2 cellular contexts compared by ENCODE assay signal in the genomic region with DNA sequence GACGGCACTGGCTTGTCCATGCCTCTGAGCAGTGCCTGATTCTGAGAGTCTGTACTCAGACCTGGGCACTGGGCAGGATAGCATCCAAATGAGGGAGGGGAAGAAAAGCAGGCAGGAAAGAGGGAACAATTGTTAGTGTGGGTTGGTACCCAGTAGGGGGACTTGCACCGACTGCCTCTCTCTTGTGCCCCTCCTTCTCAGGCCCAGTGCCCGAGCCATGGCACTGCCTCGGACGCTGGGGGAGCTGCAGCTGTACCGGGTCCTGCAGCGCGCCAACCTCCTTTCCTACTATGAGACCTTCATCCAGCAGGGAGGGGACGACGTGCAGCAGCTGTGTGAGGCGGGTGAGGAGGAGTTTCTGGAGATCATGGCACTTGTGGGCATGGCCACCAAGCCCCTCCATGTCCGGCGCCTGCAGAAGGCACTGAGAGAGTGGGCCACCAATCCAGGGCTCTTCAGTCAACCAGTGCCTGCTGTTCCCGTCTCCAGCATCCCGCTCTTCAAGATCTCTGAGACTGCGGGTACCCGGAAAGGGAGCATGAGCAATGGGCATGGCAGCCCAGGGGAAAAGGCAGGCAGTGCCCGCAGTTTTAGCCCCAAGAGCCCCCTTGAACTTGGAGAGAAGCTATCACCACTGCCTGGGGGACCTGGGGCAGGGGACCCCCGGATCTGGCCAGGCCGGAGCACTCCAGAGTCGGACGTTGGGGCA.
TF ChIP-seq lines count a peak whose summit lies in the region.

No MANE protein-coding gene starts in this region.

TF ChIP-seq in K562, 482 proteins besides CTCF, POLR2A, EP300 and RAD21:
- TF ChIP-seq, protein P1, sequence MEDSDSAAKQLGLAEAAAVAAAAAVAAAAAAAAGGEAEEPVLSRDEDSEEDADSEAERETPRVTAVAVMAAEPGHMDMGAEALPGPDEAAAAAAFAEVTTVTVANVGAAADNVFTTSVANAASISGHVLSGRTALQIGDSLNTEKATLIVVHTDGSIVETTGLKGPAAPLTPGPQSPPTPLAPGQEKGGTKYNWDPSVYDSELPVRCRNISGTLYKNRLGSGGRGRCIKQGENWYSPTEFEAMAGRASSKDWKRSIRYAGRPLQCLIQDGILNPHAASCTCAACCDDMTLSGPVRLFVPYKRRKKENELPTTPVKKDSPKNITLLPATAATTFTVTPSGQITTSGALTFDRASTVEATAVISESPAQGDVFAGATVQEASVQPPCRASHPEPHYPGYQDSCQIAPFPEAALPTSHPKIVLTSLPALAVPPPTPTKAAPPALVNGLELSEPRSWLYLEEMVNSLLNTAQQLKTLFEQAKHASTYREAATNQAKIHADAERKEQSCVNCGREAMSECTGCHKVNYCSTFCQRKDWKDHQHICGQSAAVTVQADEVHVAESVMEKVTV (CRISPR knock-in tag; IDR thresholded peaks at IDR 0.05): no peak
- TF ChIP-seq, protein P2, sequence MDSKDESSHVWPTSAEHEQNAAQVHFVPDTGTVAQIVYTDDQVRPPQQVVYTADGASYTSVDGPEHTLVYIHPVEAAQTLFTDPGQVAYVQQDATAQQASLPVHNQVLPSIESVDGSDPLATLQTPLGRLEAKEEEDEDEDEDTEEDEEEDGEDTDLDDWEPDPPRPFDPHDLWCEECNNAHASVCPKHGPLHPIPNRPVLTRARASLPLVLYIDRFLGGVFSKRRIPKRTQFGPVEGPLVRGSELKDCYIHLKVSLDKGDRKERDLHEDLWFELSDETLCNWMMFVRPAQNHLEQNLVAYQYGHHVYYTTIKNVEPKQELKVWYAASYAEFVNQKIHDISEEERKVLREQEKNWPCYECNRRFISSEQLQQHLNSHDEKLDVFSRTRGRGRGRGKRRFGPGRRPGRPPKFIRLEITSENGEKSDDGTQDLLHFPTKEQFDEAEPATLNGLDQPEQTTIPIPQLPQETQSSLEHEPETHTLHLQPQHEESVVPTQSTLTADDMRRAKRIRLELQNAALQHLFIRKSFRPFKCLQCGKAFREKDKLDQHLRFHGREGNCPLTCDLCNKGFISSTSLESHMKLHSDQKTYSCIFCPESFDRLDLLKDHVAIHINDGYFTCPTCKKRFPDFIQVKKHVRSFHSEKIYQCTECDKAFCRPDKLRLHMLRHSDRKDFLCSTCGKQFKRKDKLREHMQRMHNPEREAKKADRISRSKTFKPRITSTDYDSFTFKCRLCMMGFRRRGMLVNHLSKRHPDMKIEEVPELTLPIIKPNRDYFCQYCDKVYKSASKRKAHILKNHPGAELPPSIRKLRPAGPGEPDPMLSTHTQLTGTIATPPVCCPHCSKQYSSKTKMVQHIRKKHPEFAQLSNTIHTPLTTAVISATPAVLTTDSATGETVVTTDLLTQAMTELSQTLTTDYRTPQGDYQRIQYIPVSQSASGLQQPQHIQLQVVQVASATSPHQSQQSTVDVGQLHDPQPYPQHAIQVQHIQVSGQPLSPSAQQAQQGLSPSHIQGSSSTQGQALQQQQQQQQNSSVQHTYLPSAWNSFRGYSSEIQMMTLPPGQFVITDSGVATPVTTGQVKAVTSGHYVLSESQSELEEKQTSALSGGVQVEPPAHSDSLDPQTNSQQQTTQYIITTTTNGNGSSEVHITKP (IDR thresholded peaks at IDR 0.05; ENCODE audit: partially characterized antibody): no peak
- TF ChIP-seq RBFOX2 (IDR thresholded peaks at IDR 0.05; ENCODE audit: low read depth, low read length) (peak; percentile 26; the same call in 1 of the 2 replicates), NCOA1 (IDR thresholded peaks at IDR 0.05; ENCODE audit: low read depth) (no peak), POLR2G (IDR thresholded peaks at IDR 0.05; ENCODE audit: low read depth, low read length) (0 out of 2 replicates have a peak, but pooled peaks have one; percentile 51), CC2D1A (IDR thresholded peaks at IDR 0.05) (no peak), WHSC1 (IDR thresholded peaks at IDR 0.05; ENCODE audit: low read length) (peak; percentile 60), HEY1 (CRISPR knock-in tag; IDR thresholded peaks at IDR 0.05; ENCODE audit: borderline replicate concordance) (no peak), GABPB2 (CRISPR knock-in tag; conservative IDR thresholded peaks at IDR 0.05) (no peak)
- TF ChIP-seq, protein P3, sequence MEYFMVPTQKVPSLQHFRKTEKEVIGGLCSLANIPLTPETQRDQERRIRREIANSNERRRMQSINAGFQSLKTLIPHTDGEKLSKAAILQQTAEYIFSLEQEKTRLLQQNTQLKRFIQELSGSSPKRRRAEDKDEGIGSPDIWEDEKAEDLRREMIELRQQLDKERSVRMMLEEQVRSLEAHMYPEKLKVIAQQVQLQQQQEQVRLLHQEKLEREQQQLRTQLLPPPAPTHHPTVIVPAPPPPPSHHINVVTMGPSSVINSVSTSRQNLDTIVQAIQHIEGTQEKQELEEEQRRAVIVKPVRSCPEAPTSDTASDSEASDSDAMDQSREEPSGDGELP (CRISPR knock-in tag; IDR thresholded peaks at IDR 0.05; ENCODE audit: borderline replicate concordance): peak; percentile 14; the same call in 1 of the 2 replicates

TF ChIP-seq in neural cell, 6 proteins besides CTCF, POLR2A, EP300 and RAD21:
- no peak for TF ChIP-seq EZH2 (IDR thresholded peaks at IDR 0.05; ENCODE audit: borderline replicate concordance, insufficient read depth, low read length, poor library complexity, severe bottlenecking)
- TF ChIP-seq, protein P4, sequence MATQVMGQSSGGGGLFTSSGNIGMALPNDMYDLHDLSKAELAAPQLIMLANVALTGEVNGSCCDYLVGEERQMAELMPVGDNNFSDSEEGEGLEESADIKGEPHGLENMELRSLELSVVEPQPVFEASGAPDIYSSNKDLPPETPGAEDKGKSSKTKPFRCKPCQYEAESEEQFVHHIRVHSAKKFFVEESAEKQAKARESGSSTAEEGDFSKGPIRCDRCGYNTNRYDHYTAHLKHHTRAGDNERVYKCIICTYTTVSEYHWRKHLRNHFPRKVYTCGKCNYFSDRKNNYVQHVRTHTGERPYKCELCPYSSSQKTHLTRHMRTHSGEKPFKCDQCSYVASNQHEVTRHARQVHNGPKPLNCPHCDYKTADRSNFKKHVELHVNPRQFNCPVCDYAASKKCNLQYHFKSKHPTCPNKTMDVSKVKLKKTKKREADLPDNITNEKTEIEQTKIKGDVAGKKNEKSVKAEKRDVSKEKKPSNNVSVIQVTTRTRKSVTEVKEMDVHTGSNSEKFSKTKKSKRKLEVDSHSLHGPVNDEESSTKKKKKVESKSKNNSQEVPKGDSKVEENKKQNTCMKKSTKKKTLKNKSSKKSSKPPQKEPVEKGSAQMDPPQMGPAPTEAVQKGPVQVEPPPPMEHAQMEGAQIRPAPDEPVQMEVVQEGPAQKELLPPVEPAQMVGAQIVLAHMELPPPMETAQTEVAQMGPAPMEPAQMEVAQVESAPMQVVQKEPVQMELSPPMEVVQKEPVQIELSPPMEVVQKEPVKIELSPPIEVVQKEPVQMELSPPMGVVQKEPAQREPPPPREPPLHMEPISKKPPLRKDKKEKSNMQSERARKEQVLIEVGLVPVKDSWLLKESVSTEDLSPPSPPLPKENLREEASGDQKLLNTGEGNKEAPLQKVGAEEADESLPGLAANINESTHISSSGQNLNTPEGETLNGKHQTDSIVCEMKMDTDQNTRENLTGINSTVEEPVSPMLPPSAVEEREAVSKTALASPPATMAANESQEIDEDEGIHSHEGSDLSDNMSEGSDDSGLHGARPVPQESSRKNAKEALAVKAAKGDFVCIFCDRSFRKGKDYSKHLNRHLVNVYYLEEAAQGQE (IDR thresholded peaks at IDR 0.05; ENCODE audit: borderline replicate concordance): no peak
- no peak for TF ChIP-seq SMC3 (conservative IDR thresholded peaks at IDR 0.05; ENCODE audit: poor library complexity)
- TF ChIP-seq TAF1 (IDR thresholded peaks at IDR 0.05; ENCODE audit: low read depth): no peak
- no peak for TF ChIP-seq POLR2AphosphoS5 (IDR thresholded peaks at IDR 0.05)
- TF ChIP-seq MXI1 (conservative IDR thresholded peaks at IDR 0.05; ENCODE audit: poor library complexity, severe bottlenecking): no peak
